9 cellular contexts compared by ENCODE assay signal in the genomic region with DNA sequence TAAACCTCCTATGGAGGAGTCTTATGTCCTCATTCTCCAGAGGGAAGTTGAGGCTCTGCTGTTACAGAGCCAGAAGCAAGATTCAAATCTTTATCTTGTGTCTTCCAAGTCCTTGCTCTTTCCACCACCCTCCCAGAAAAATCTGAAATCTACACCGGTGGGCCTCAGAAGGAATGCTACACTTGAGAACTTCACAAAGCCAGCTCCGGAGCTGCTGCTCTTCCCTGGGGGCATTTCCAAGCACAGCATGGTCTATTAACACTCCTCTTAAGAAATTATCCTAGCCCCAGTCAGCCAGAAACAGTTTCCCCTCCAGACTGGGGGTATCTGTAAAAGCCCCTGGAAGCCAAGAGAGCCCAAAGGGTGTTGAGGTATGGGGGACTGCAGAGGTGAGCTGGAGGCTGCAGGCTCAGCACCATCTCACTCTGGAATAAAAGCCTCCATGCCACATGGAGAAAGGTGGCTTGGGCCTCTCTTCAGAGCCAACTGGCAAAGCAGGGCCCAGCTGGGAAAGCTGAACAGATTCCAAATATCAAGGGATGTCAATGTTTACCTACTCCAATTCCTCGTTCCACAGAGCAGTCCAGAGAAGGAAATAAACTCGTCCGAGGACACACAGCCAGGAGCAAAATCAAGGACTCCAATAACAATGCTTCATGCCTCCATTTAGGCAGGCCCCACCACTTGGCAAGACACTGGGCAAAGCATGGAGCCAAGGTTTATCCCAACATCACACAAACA. TPM values are rescaled to one million over a fixed set of nuclear protein-coding genes. Genes with fewer than 3 reads are reported as not detected.
A peak's percentile ranks its signal among the peaks of the same experiment; 100 is the strongest.
DNase-seq lines count a peak whose midpoint lies in the region; ATAC-seq, FAIRE-seq and TF ChIP-seq lines count a peak whose summit lies in the region.
"Had no signal": no experiment of that assay in that cellular context is flagged by ENCODE, and none has a peak within 500 bp of the region (broad histone marks: within the 10 kb centered on the region; RNA-seq: fewer than 3 reads in every experiment).

No MANE protein-coding gene starts in this region.

- TF ChIP-seq EP300 in K562 (IDR thresholded peaks at IDR 0.05; ENCODE audit: low read length): no peak

- peaks cover 74 to 100% (median 100%) of the 10 kb centered on the region in 9 donors for H3K4me1 ChIP-seq in heart right ventricle
- H3K4me1 ChIP-seq in K562 (replicated peaks in 1 of 2; ENCODE audit: control insufficient read depth in 2 of 2, insufficient read depth in 2 of 2, low read length in 2 of 2): peaks cover 60 to 76% of the 10 kb centered on the region in 2 experiments
- peaks cover 98% of the 10 kb centered on the region for H3K4me1 ChIP-seq in muscle layer of colon (ENCODE audit: insufficient read depth, low read length)
- H3K4me1 ChIP-seq in vagina: peaks cover 100% of the 10 kb centered on the region

- DNase-seq in heart right ventricle: no peak
- no peak for DNase-seq in Right ventricle myocardium superior
- DNase-seq in K562 (ENCODE audit: extremely low read depth in 1 of 4, low spot score in 3 of 4): no peak
- DNase-seq in vagina (ENCODE audit: extremely low spot score in 2 of 2): no peak
- no peak for DNase-seq in stimulated activated CD8-positive, alpha-beta memory T cell treated with anti-CD3 and anti-CD28 coated beads, Interleukin-4, amount 100 ng/mL, for 48 hours
- no peak for DNase-seq in effector CD4-positive, alpha-beta T cell
- DNase-seq in SW480 (ENCODE audit: low spot score): no peak

- peaks cover 15% of the 10 kb centered on the region for H4K20me1 ChIP-seq in K562 (replicated peaks; ENCODE audit: control insufficient read depth, insufficient read depth, low read length)

- no TSS peak for BruUV-seq in K562 (replicated peaks; lab: Mats Ljungman, UMichigan)

- TF ChIP-seq POLR2A in K562 (conservative IDR thresholded peaks at IDR 0.05): no peak
- no peak for TF ChIP-seq POLR2A in vagina (IDR thresholded peaks at IDR 0.05)

- FAIRE-seq in K562 (lab: Jason Lieb, UNC): no peak

- ATAC-seq in heart right ventricle: no peak
- no peak for ATAC-seq in Right ventricle myocardium superior (ENCODE audit: poor library complexity)
- no peak for ATAC-seq in K562

- no peaks in the 10 kb centered on the region for H3K27me3 ChIP-seq in heart right ventricle
- H3K27me3 ChIP-seq in K562 (ENCODE audit: control insufficient read depth in 2 of 2, insufficient read depth in 2 of 2, low read length in 2 of 2): no peaks in the 10 kb centered on the region
- H3K27me3 ChIP-seq in muscle layer of colon (ENCODE audit: control insufficient read depth in 1 of 2, insufficient read depth in 2 of 2, low read length in 2 of 2): no peaks in the 10 kb centered on the region
- H3K27me3 ChIP-seq in vagina: no peaks in the 10 kb centered on the region

- CTCF ChIA-PET in K562 (lab: Yijun Ruan, JAX; ENCODE audit: low intra/inter-chr PET ratio): no interaction called here

- H3K9me3 ChIP-seq in heart right ventricle (no peaks in the 10 kb centered on the region), K562 (replicated peaks; ENCODE audit: control insufficient read depth, insufficient read depth, low read depth, low read length) (no peaks in the 10 kb centered on the region), muscle layer of colon (ENCODE audit: low read length) (no peaks in the 10 kb centered on the region), vagina (no peaks in the 10 kb centered on the region)

- POLR2A ChIA-PET in K562 (lab: Yijun Ruan, JAX): interaction anchor here (0.8 to 1.7 kb wide), 7 partner anchors 8 to 140 kb away, joined by 3 to 5 read pairs (median 4); no protein-coding TSS in a partner anchor

- TF ChIP-seq RAD21 in K562 (CRISPR knock-in tag; conservative IDR thresholded peaks at IDR 0.05 in 1 of 2, IDR thresholded peaks at IDR 0.05 in 1 of 2): no peak

- H3K79me2 ChIP-seq in K562 (ENCODE audit: control insufficient read depth, insufficient read depth, low read length): peaks cover 100% of the 10 kb centered on the region

- WGBS in heart right ventricle, 2 donors: 30 to 34% methylated on average over 5 of the region's 5 CpGs
- 27% methylated on average over 3 of the region's 5 CpGs for WGBS in K562 (ENCODE audit: insufficient coverage, low coverage, missing lambda C conversion rate)

- H3K4me2 ChIP-seq in K562 (ENCODE audit: insufficient read depth, low read length): peak overlapping the region; percentile 43
- H3K4me2 ChIP-seq: KMS-11 had no signal

- no peak for TF ChIP-seq CTCF in heart right ventricle (IDR thresholded peaks at IDR 0.05)
- TF ChIP-seq CTCF in K562 (IDR thresholded peaks at IDR 0.05 in 2 of 3, conservative IDR thresholded peaks at IDR 0.05 in 1 of 3; ENCODE audit: insufficient read depth in 2 of 3, low read depth in 1 of 3, low read length in 3 of 3): no peak
- TF ChIP-seq CTCF in vagina (IDR thresholded peaks at IDR 0.05): no peak

- H3K9me1 ChIP-seq in K562 (ENCODE audit: control insufficient read depth, insufficient read depth, low read length): peaks cover 4% of the 10 kb centered on the region

- H3K4me3 ChIP-seq in heart right ventricle: no peak overlapping the region
- H3K4me3 ChIP-seq in K562: no peak overlapping the region
- H3K4me3 ChIP-seq in muscle layer of colon (ENCODE audit: low read depth in 1 of 2, low read length in 2 of 2): no peak overlapping the region
- peak overlapping the region in 1 of 2 donors; percentile 9 for H3K4me3 ChIP-seq in vagina

- no peak overlapping the region for H2AFZ ChIP-seq in K562 (ENCODE audit: low read depth, low read length)

- intact Hi-C loops in heart right ventricle (cut with DNase I): loop anchor here in 7 of 10 donors (5.0 kb wide), 1 partner anchor 37 kb away; no protein-coding TSS in a partner anchor
- intact Hi-C loops in Right ventricle myocardium superior (cut with DNase I): loop anchor here (5.0 kb wide), 1 partner anchor 37 kb away; no protein-coding TSS in a partner anchor
- intact Hi-C loops in K562 (cut with micrococcal nuclease): loop anchor here (5.0 kb wide), 1 partner anchor 37 kb away; no protein-coding TSS in a partner anchor
- intact Hi-C loops in vagina (cut with DNase I): no loop called here

- peak overlapping the region in 8 of 10 donors; percentile 44 to 100 (median 98) for H3K27ac ChIP-seq in heart right ventricle
- H3K27ac ChIP-seq in K562 (ENCODE audit: extremely low read depth, low read depth, low read length): peak overlapping the region; percentile 18; the same call in 2 of the 3 replicates
- peak overlapping the region; percentile 82 for H3K27ac ChIP-seq in muscle layer of colon (ENCODE audit: low read depth, low read length)
- peak overlapping the region; percentile 42 for H3K27ac ChIP-seq in vagina
- H3K27ac ChIP-seq: KMS-11 had no signal

- in situ Hi-C loops in K562 (cut with MboI): no loop called here

- H3K36me3 ChIP-seq in heart right ventricle (peaks cover 0 to 10% (median 0%) of the 10 kb centered on the region in 9 donors), K562 (ENCODE audit: control insufficient read depth, insufficient read depth, low read length) (peaks cover 43% of the 10 kb centered on the region; the same call in 2 of the 3 replicates), muscle layer of colon (ENCODE audit: insufficient read depth, low read length) (no peaks in the 10 kb centered on the region), vagina (no peaks in the 10 kb centered on the region)

- H3K9ac ChIP-seq in K562 (ENCODE audit: insufficient read depth in 1 of 2, low read depth in 2 of 2, low read length in 2 of 2) (peak overlapping the region; percentile 19 to 64; a peak in 2 of 4 replicates), muscle layer of colon (ENCODE audit: low read length) (no peak overlapping the region)
- H3K9ac ChIP-seq: KMS-11 had no signal

TF ChIP-seq in K562, 482 proteins besides CTCF, POLR2A, EP300 and RAD21 (continues in another document):
- TF ChIP-seq TEAD4 (IDR thresholded peaks at IDR 0.05; ENCODE audit: low read length): no peak
- TF ChIP-seq TEAD4 (CRISPR knock-in tag; IDR thresholded peaks at IDR 0.05; ENCODE audit: borderline replicate concordance): no peak
- no peak for TF ChIP-seq PHF20 (IDR thresholded peaks at IDR 0.05; ENCODE audit: partially characterized antibody)
- TF ChIP-seq ZNF561 (CRISPR knock-in tag; conservative IDR thresholded peaks at IDR 0.05): no peak
- TF ChIP-seq ZNF146 (CRISPR knock-in tag; IDR thresholded peaks at IDR 0.05; ENCODE audit: unreplicated experiment): no peak
- no peak for TF ChIP-seq ZNF165 (CRISPR knock-in tag; IDR thresholded peaks at IDR 0.05; ENCODE audit: borderline replicate concordance)
- no peak for TF ChIP-seq IFI16 (CRISPR knock-in tag; IDR thresholded peaks at IDR 0.05)
- TF ChIP-seq ZKSCAN3 (CRISPR knock-in tag; IDR thresholded peaks at IDR 0.05): no peak
- TF ChIP-seq MCM3 (IDR thresholded peaks at IDR 0.05): no peak

RNA-seq across cellular contexts. Expression of a gene that starts 36.1 kb away (rescaled TPM):
- total RNA-seq in heart right ventricle (10 to 100 TPM; 13.9 to 30.8 (median 23.6) TPM), Right ventricle myocardium superior (12.9 TPM), K562 (2014; rRNA removed) (4.6 and 4.7 TPM in 2 replicates), K562 (2014; rRNA removed; fragmentation: Illumina TruSeq; extraction: Trizol) (7.9 and 8.7 TPM in 2 replicates), K562 (2015; rRNA removed; fragmentation: Illumina TruSeq; extraction: Trizol) (6.6 and 7.1 TPM in 2 replicates), K562 (2021) (24.8 and 26.4 TPM in 2 replicates), vagina (35.4 TPM)
- polyA plus RNA-seq in heart right ventricle (10 to 100 TPM in 1 of 2 donors, 1 to 10 TPM in 1; 6.6 to 15.7 TPM), K562 (2011; rRNA removed) (7.5 and 11.3 TPM in 2 replicates), K562 (2014; fragmentation: Illumina TruSeq; extraction: Trizol) (15.5 and 15.7 TPM in 2 replicates), K562 (2014; fragmentation: Nextera tagmentation; extraction: Ambion mirVana) (1 to 10 TPM; 1.7 to 2.4 TPM), K562 (2014; rRNA removed) (12.7 and 15.1 TPM in 2 replicates)
- 5.1 and 6.7 TPM in 2 replicates for total RNA-seq in K562 (2011; cell fraction: chromatin; rRNA removed; ENCODE audit: low replicate concordance)
- total RNA-seq in K562 (2011; cell fraction: nucleolus; rRNA removed): 6.8 and 8.0 TPM in 2 replicates
- 8.8 and 9.7 TPM in 2 replicates for total RNA-seq in K562 (2011; cell fraction: nucleoplasm; rRNA removed)
- 6.3 and 7.9 TPM in 2 replicates for polyA plus RNA-seq in K562 (2011; cell fraction: cytosol; rRNA removed)
- 6.2 and 6.9 TPM in 2 replicates for polyA plus RNA-seq in K562 (2011; cell fraction: nucleus; rRNA removed)
- polyA plus RNA-seq in K562 (2012): 18.6 and 26.5 TPM in 2 replicates
- polyA minus RNA-seq in K562 (2011; rRNA and poly(A)+ RNA removed): 6.4 and 9.0 TPM in 2 replicates
- 4.3 and 7.6 TPM in 2 replicates for polyA minus RNA-seq in K562 (2011; cell fraction: cytosol; rRNA and poly(A)+ RNA removed)
- 3.3 and 3.4 TPM in 2 replicates for polyA minus RNA-seq in K562 (2011; cell fraction: nucleus; rRNA and poly(A)+ RNA removed)

Comparison
In these comparisons a context has a peak if more than half of its experiments do, and no peak if none do; other contexts are left out.
1. H3K27ac ChIP-seq: peak in every context shown above with its lines; median percentile 98 in heart right ventricle; 82 in muscle layer of colon; 42 in vagina; 18 in K562.